Comparison of ENCODE assay signal across 23 cellular contexts in genomic region chr15:23606226-23606625, GRCh38. TPM values are rescaled to one million over a fixed set of nuclear protein-coding genes. Genes with fewer than 3 reads are reported as not detected.
"Had no signal": no experiment of that assay in that cellular context is flagged by ENCODE, and none has a peak within 500 bp of the region (broad histone marks: within the 10 kb centered on the region; RNA-seq: fewer than 3 reads in every experiment).

No MANE protein-coding gene starts in this region.

- H3K36me3 ChIP-seq: left ventricle myocardium inferior, ovary, right atrium auricular region, right lobe of liver, suprapubic skin, thoracic aorta, tibial nerve, uterus had no signal

- H3K4me3 ChIP-seq: left ventricle myocardium inferior, lung, ovary, right atrium auricular region, right lobe of liver, skin epidermis, suprapubic skin, thoracic aorta, tibial nerve, uterus had no signal

- H3K27me3 ChIP-seq: ovary, right atrium auricular region, right lobe of liver, suprapubic skin, tibial nerve, uterus had no signal

- H3K4me1 Mint-ChIP-seq: mesothelial cell of epicardium; naive thymus-derived CD4-positive, alpha-beta T cell had no signal

- H3K9me3 ChIP-seq: left ventricle myocardium inferior, ovary, right atrium auricular region, right lobe of liver, thoracic aorta, uterus had no signal

- H3K27ac Mint-ChIP-seq: mesothelial cell of epicardium; naive thymus-derived CD4-positive, alpha-beta T cell; natural killer cell treated with Interleukin-12 subunit alpha and Interleukin-12 subunit beta and Interleukin-15 and Interleukin-18, amount 100 ng/mL, for 72 hours; progenitor cell of endocrine pancreas; stimulated activated naive CD8-positive, alpha-beta T cell treated with anti-CD3 and anti-CD28 coated beads, Interleukin-15, Interleukin-2, amounts not matched to agents 100 ng/mL and 50 ng/mL, for 24 hours; type B pancreatic cell had no signal

- ATAC-seq: naive thymus-derived CD4-positive, alpha-beta T cell; natural killer cell treated with Interleukin-12 subunit alpha and Interleukin-12 subunit beta and Interleukin-15 and Interleukin-18, amount 100 ng/mL, for 72 hours; right lobe of liver had no signal

- DNase-seq: islet precursor cell; left ventricle myocardium inferior; mesendoderm; naive thymus-derived CD4-positive, alpha-beta T cell; ovary; right lobe of liver; stimulated activated CD4-positive, alpha-beta T cell treated with anti-CD3 and anti-CD28 coated beads, Interleukin-12 subunit alpha, Interleukin-12 subunit beta, amount 100 ng/mL, for 4 hours; stimulated activated CD4-positive, alpha-beta T cell treated with anti-CD3 and anti-CD28 coated beads, Interleukin-15, amount 100 ng/mL, for 24 hours; stimulated activated CD4-positive, alpha-beta T cell treated with anti-CD3 and anti-CD28 coated beads, Interleukin-2, amount 100 ng/mL, for 24 hours; stimulated activated CD4-positive, alpha-beta T cell treated with anti-CD3 and anti-CD28 coated beads, Interleukin-4, amount 100 ng/mL, for 1 hour; stimulated activated naive CD4-positive, alpha-beta T cell; uterus had no signal

- H3K4me3 Mint-ChIP-seq: mesothelial cell of epicardium; naive thymus-derived CD4-positive, alpha-beta T cell; natural killer cell treated with Interleukin-12 subunit alpha and Interleukin-12 subunit beta and Interleukin-15 and Interleukin-18, amount 100 ng/mL, for 72 hours; stimulated activated naive CD8-positive, alpha-beta T cell treated with anti-CD3 and anti-CD28 coated beads, Interleukin-15, Interleukin-2, amounts not matched to agents 100 ng/mL and 50 ng/mL, for 24 hours; type B pancreatic cell had no signal

- H3K27me3 Mint-ChIP-seq: natural killer cell treated with Interleukin-12 subunit alpha and Interleukin-12 subunit beta and Interleukin-15 and Interleukin-18, amount 100 ng/mL, for 72 hours; progenitor cell of endocrine pancreas; stimulated activated naive CD8-positive, alpha-beta T cell treated with anti-CD3 and anti-CD28 coated beads, Interleukin-15, Interleukin-2, amounts not matched to agents 100 ng/mL and 50 ng/mL, for 24 hours; type B pancreatic cell had no signal

- H3K4me1 ChIP-seq: left ventricle myocardium inferior, right atrium auricular region, right lobe of liver, suprapubic skin, tibial nerve, uterus had no signal

- H3K27ac ChIP-seq: left ventricle myocardium inferior, ovary, right atrium auricular region, right lobe of liver, skin epidermis, suprapubic skin, thoracic aorta, tibial nerve, uterus had no signal

- H3K36me3 Mint-ChIP-seq: mesothelial cell of epicardium; naive thymus-derived CD4-positive, alpha-beta T cell; natural killer cell treated with Interleukin-12 subunit alpha and Interleukin-12 subunit beta and Interleukin-15 and Interleukin-18, amount 100 ng/mL, for 72 hours; type B pancreatic cell had no signal

RNA-seq across cellular contexts. Expression of gene MKRN3, which starts 40.8 kb away (rescaled TPM):
- total RNA-seq: lung had no signal

RNA-seq across cellular contexts. Expression of gene MAGEL2, which starts 41.4 kb away (rescaled TPM):
- total RNA-seq: left ventricle myocardium inferior; naive thymus-derived CD4-positive, alpha-beta T cell; natural killer cell treated with Interleukin-12 subunit alpha and Interleukin-12 subunit beta and Interleukin-15 and Interleukin-18, amount 100 ng/mL, for 72 hours; suprapubic skin had no signal
- polyA plus RNA-seq: naive thymus-derived CD4-positive, alpha-beta T cell had no signal
